21 cellular contexts compared by ENCODE assay signal in the genomic region with DNA sequence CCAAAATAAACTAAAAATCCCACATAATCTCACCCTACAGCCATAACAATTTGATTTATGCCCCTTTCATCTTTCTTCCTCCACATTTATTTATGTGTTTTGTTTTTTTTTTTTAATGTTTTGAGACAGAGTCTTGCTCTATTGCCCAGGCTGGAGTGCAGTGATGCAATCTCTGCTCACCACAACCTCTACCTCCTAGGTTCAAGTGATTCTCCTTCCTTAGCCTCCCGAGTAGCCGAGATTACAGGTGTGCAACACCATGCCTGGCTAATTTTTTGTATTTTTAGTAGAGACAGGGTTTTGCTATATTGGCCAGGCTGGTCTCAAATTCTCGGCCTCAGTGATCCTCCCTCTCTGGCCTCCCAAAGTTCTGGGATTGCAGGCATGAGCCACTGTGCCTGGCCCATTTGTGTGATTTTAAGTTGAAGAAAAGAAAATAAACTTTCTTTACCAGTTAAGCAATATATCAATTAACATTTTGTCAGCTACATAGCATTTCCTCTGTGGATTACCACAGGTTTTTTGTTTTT. TPM values are rescaled to one million over a fixed set of nuclear protein-coding genes. Genes with fewer than 3 reads are reported as not detected.
DNase-seq lines count a peak whose midpoint lies in the region; ATAC-seq, FAIRE-seq and TF ChIP-seq lines count a peak whose summit lies in the region.
"Had no signal": no experiment of that assay in that cellular context is flagged by ENCODE, and none has a peak within 500 bp of the region (broad histone marks: within the 10 kb centered on the region; RNA-seq: fewer than 3 reads in every experiment).

No MANE protein-coding gene starts in this region.

- no TSS peak for BruUV-seq in HepG2 (replicated peaks; lab: Mats Ljungman, UMichigan)

- H3K9me3 Mint-ChIP-seq in WTC11 (peaks cover 8% of the 10 kb centered on the region), natural killer cell (no peaks in the 10 kb centered on the region)

- no peak for TF ChIP-seq POLR2A in HepG2 (IDR thresholded peaks at IDR 0.05; ENCODE audit: insufficient read depth in 1 of 2, low read depth in 2 of 2, low read length in 2 of 2)

- H3K36me3 ChIP-seq in right atrium auricular region (no peaks in the 10 kb centered on the region), heart right ventricle (no peaks in the 10 kb centered on the region), HepG2 (replicated peaks in 1 of 2; ENCODE audit: control insufficient read depth in 1 of 2, insufficient read depth in 2 of 2, low read length in 2 of 2) (no peaks in the 10 kb centered on the region), colonic mucosa (no peaks in the 10 kb centered on the region)
- H3K36me3 ChIP-seq: BE2C, HAP-1 had no signal

- no peak overlapping the region for H2AFZ ChIP-seq in HepG2 (ENCODE audit: low read length)

- intact Hi-C loops in heart right ventricle (cut with DNase I) = no loop called here
- intact Hi-C loops in HepG2 (cut with micrococcal nuclease; ENCODE audit: unreplicated experiment) = no loop called here
- intact Hi-C loops in natural killer cell (cut with micrococcal nuclease) = no loop called here
- intact Hi-C loops in colonic mucosa (cut with DNase I) = no loop called here

- H3K27ac Mint-ChIP-seq in WTC11 = no peak overlapping the region
- no peak overlapping the region for H3K27ac Mint-ChIP-seq in natural killer cell

- H3K4me3 Mint-ChIP-seq in WTC11 = no peak overlapping the region
- H3K4me3 Mint-ChIP-seq in natural killer cell = no peak overlapping the region
- H3K4me3 Mint-ChIP-seq: CD4-positive, alpha-beta memory T cell had no signal

- H3K4me2 ChIP-seq in HepG2 (ENCODE audit: low read depth, low read length) = no peak overlapping the region
- H3K4me2 ChIP-seq: A549 had no signal

- DNase-seq in right atrium auricular region (ENCODE audit: low spot score) = peak; percentile 18
- DNase-seq in heart right ventricle = no peak
- DNase-seq in WTC11 (ENCODE audit: low spot score) = no peak
- DNase-seq in HepG2 (ENCODE audit: low spot score) = no peak
- no peak for DNase-seq in natural killer cell
- DNase-seq in colonic mucosa = no peak
- DNase-seq in NCI-H2081 (lab: John Stamatoyannopoulos, UW) = no peak
- DNase-seq: 8988T; ACHN; AML-193; Calu3; CD4-positive, alpha-beta memory T cell; COR-L47; DMS153; DND-41; GOT3 had no signal

- TF ChIP-seq EP300 in HepG2 (IDR thresholded peaks at IDR 0.05; ENCODE audit: low read depth in 2 of 2, low read length in 2 of 2) (no peak), HepG2 (CRISPR knock-in tag; IDR thresholded peaks at IDR 0.05; ENCODE audit: borderline replicate concordance) (no peak)

- POLR2A ChIA-PET in WTC11 (lab: Charles Lee) = no interaction called here
- POLR2A ChIA-PET in HepG2 (lab: Yijun Ruan, JAX) = no interaction called here

- H3K27me3 Mint-ChIP-seq in WTC11 (ENCODE audit: low read depth) = no peaks in the 10 kb centered on the region
- H3K27me3 Mint-ChIP-seq in natural killer cell (ENCODE audit: low read depth in 2 of 2) = peaks cover 0 to 6% of the 10 kb centered on the region in 2 donors
- H3K27me3 Mint-ChIP-seq: CD4-positive, alpha-beta memory T cell had no signal

- H3K27me3 ChIP-seq in right atrium auricular region (no peaks in the 10 kb centered on the region), heart right ventricle (no peaks in the 10 kb centered on the region), HepG2 (ENCODE audit: control insufficient read depth in 1 of 2, insufficient read depth in 2 of 2, low read length in 2 of 2) (no peaks in the 10 kb centered on the region), colonic mucosa (no peaks in the 10 kb centered on the region)
- H3K27me3 ChIP-seq: BE2C had no signal

- no peak overlapping the region for H3K9ac ChIP-seq in HepG2 (ENCODE audit: insufficient read depth, low read depth, low read length)
- H3K9ac ChIP-seq in colonic mucosa (ENCODE audit: low read depth in 2 of 2, low read length in 2 of 2) = no peak overlapping the region

- CTCF ChIA-PET in WTC11 (lab: Charles Lee) = no interaction called here
- CTCF ChIA-PET in HepG2 (lab: Yijun Ruan, JAX; ENCODE audit: low intra/inter-chr PET ratio, low total read pairs) = no interaction called here

- H3K27ac ChIP-seq in right atrium auricular region = no peak overlapping the region
- H3K27ac ChIP-seq in heart right ventricle = no peak overlapping the region
- peak overlapping the region; percentile 1 for H3K27ac ChIP-seq in HepG2 (ENCODE audit: extremely low read length, insufficient read depth, low read length)
- H3K27ac ChIP-seq in colonic mucosa = no peak overlapping the region

- in situ Hi-C loops in HepG2 (cut with HindIII; ENCODE audit: extremely low pct_ligation_motif_present, low pct_unique_long_range_greater_than_20kb) = loop anchor here (25.0 kb wide), 1 partner anchor 563 kb away; no protein-coding TSS in a partner anchor

- H3K4me3 ChIP-seq in right atrium auricular region = no peak overlapping the region
- H3K4me3 ChIP-seq in heart right ventricle = no peak overlapping the region
- H3K4me3 ChIP-seq in HepG2 (replicated peaks in 1 of 3; ENCODE audit: insufficient read depth in 1 of 3, low read depth in 2 of 3, low read length in 3 of 3) = no peak overlapping the region
- no peak overlapping the region for H3K4me3 ChIP-seq in colonic mucosa
- H3K4me3 ChIP-seq: A549, HAP-1 had no signal

- H3K36me3 Mint-ChIP-seq in WTC11 = peaks cover 8% of the 10 kb centered on the region
- no peaks in the 10 kb centered on the region for H3K36me3 Mint-ChIP-seq in natural killer cell
- H3K36me3 Mint-ChIP-seq: CD4-positive, alpha-beta memory T cell had no signal

- ATAC-seq in heart right ventricle (no peak), WTC11 (no peak), HepG2 (no peak), natural killer cell (no peak)
- ATAC-seq: A549 had no signal

- peaks cover 13% of the 10 kb centered on the region for H3K4me1 Mint-ChIP-seq in WTC11
- peaks cover 6 to 15% of the 10 kb centered on the region in 2 donors for H3K4me1 Mint-ChIP-seq in natural killer cell

- no peaks in the 10 kb centered on the region for H3K9me3 ChIP-seq in right atrium auricular region
- no peaks in the 10 kb centered on the region for H3K9me3 ChIP-seq in heart right ventricle
- no peaks in the 10 kb centered on the region for H3K9me3 ChIP-seq in HepG2 (ENCODE audit: low read length)
- no peaks in the 10 kb centered on the region for H3K9me3 ChIP-seq in colonic mucosa
- H3K9me3 ChIP-seq: A549, BE2C, HAP-1 had no signal

- 94 to 100% methylated on average over 3 of the region's 3 CpGs for WGBS in heart right ventricle, 2 donors
- 91% methylated on average over 3 of the region's 3 CpGs for WGBS in HepG2 (ENCODE audit: low lambda C conversion rate)

- TF ChIP-seq RAD21 in HepG2 (CRISPR knock-in tag; IDR thresholded peaks at IDR 0.05) = no peak

- TF ChIP-seq CTCF in right atrium auricular region (IDR thresholded peaks at IDR 0.05) = no peak
- no peak for TF ChIP-seq CTCF in heart right ventricle (IDR thresholded peaks at IDR 0.05)
- TF ChIP-seq CTCF in WTC11 (IDR thresholded peaks at IDR 0.05) = no peak
- no peak for TF ChIP-seq CTCF in HepG2 (CRISPR knock-in tag; IDR thresholded peaks at IDR 0.05)
- TF ChIP-seq CTCF in natural killer cell (IDR thresholded peaks at IDR 0.05) = no peak
- no peak for TF ChIP-seq CTCF in colonic mucosa (IDR thresholded peaks at IDR 0.05)

- no peak for FAIRE-seq in HepG2 (lab: Jason Lieb, UNC)
- FAIRE-seq: A549, GM12892, H54 had no signal

- H4K20me1 ChIP-seq in HepG2 (ENCODE audit: insufficient read depth, low read length) = no peaks in the 10 kb centered on the region

- no peaks in the 10 kb centered on the region for H3K4me1 ChIP-seq in right atrium auricular region
- H3K4me1 ChIP-seq in heart right ventricle = peaks cover 0 to 20% (median 0%) of the 10 kb centered on the region in 9 donors
- peaks cover 87% of the 10 kb centered on the region for H3K4me1 ChIP-seq in HepG2 (ENCODE audit: insufficient read depth, low read length)
- H3K4me1 ChIP-seq in colonic mucosa = peaks cover 4% of the 10 kb centered on the region
- H3K4me1 ChIP-seq: BE2C had no signal

- H3K79me2 ChIP-seq in HepG2 (ENCODE audit: insufficient read depth, low read length) = no peaks in the 10 kb centered on the region

TF ChIP-seq in WTC11, 78 proteins besides CTCF, POLR2A, EP300 and RAD21 (continues in another document):
- TF ChIP-seq ZBTB21 (CRISPR knock-in tag; IDR thresholded peaks at IDR 0.05; ENCODE audit: borderline replicate concordance) (no peak), ZNF317 (CRISPR knock-in tag; IDR thresholded peaks at IDR 0.05; ENCODE audit: borderline replicate concordance, low read depth) (no peak)

RNA-seq across cellular contexts. Expression of gene LPIN2, which starts 35.9 kb away (rescaled TPM):
- total RNA-seq in right atrium auricular region (10 to 100 TPM; 15.5 to 19.0 TPM), heart right ventricle (10 to 100 TPM in 4 of 10 donors, 1 to 10 TPM in 6; 6.8 to 15.9 (median 8.2) TPM), WTC11 (2021) (10.4 to 12.2 TPM (median 11.8 TPM) in 3 replicates), HepG2 (2016; rRNA removed; fragmentation: Illumina TruSeq; extraction: Trizol) (46.0 and 59.5 TPM in 2 replicates), natural killer cell (10 to 100 TPM; 32.9 to 58.8 (median 57.1) TPM), colonic mucosa (10 to 100 TPM; 23.6 to 59.0 TPM)
- polyA plus RNA-seq in heart right ventricle (1 to 10 TPM; 1.9 to 5.0 TPM), HepG2 (2011; rRNA removed) (110 and 119 TPM in 2 replicates)
- total RNA-seq in HepG2 (2016; cell fraction: cytosol; rRNA removed; fragmentation: Illumina TruSeq; extraction: Trizol; ENCODE audit: low read depth) = 12.8 and 14.6 TPM in 2 replicates
- total RNA-seq in HepG2 (2016; cell fraction: insoluble cytoplasmic fraction; rRNA removed; fragmentation: Illumina TruSeq; extraction: Trizol) = 44.4 and 54.4 TPM in 2 replicates
- total RNA-seq in HepG2 (2016; cell fraction: membrane; rRNA removed; fragmentation: Illumina TruSeq; extraction: Trizol) = 20.5 and 21.5 TPM in 2 replicates
- total RNA-seq in HepG2 (2016; cell fraction: nucleus; rRNA removed; fragmentation: Illumina TruSeq; extraction: Trizol) = 50.5 and 53.1 TPM in 2 replicates
- polyA plus RNA-seq in HepG2 (2011; cell fraction: cytosol; rRNA removed) = 76.4 and 101 TPM in 2 replicates
- 114 and 124 TPM in 2 replicates for polyA plus RNA-seq in HepG2 (2011; cell fraction: nucleus; rRNA removed)
- polyA plus RNA-seq in HepG2 (2012) = 53.5 and 68.4 TPM in 2 replicates
- 1.7 and 2.2 TPM in 2 replicates for polyA plus RNA-seq in HepG2 (2016; cell fraction: cytosol; fragmentation: Illumina TruSeq; extraction: Trizol; ENCODE audit: low read depth)
- polyA plus RNA-seq in HepG2 (2016; cell fraction: insoluble cytoplasmic fraction; fragmentation: Illumina TruSeq; extraction: Trizol; ENCODE audit: low read depth) = 32.7 and 38.7 TPM in 2 replicates
- 5.6 and 6.6 TPM in 2 replicates for polyA plus RNA-seq in HepG2 (2016; cell fraction: membrane; fragmentation: Illumina TruSeq; extraction: Trizol; ENCODE audit: low read depth)
- 51.6 and 53.6 TPM in 2 replicates for polyA plus RNA-seq in HepG2 (2016; cell fraction: nucleus; fragmentation: Illumina TruSeq; extraction: Trizol; ENCODE audit: insufficient read depth, low read depth)
- 31.2 and 149 TPM in 2 replicates for polyA minus RNA-seq in HepG2 (2011; rRNA and poly(A)+ RNA removed; ENCODE audit: low replicate concordance)
- polyA minus RNA-seq in HepG2 (2011; cell fraction: cytosol; rRNA and poly(A)+ RNA removed) = 95.1 and 103 TPM in 2 replicates
- polyA minus RNA-seq in HepG2 (2011; cell fraction: nucleus; rRNA and poly(A)+ RNA removed) = 171 and 204 TPM in 2 replicates
